Comparison of ENCODE assay signal across 1 cellular context in the genomic region with DNA sequence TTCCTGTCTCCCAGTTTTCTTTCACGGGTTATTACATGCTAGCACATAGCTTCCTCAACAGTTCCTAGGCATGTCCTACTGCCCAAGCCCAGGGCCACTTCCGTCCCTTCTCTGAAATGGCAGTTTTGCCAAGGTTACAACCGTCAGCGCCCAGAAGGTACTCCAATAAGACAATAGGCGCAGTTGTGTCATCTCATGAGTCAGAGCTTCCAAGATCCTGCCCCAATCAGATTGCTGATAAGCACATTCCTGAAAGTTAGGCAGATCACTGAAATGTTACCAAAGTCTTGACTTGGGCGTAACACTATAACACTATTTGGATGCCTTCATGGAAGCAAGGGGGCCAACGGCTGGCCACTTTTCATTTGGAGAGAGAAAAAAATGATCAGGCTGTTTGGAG.
TF ChIP-seq lines count a peak whose summit lies in the region.

No MANE protein-coding gene starts in this region.

TF ChIP-seq in HepG2, 621 proteins besides CTCF, POLR2A, EP300 and RAD21:
- TF ChIP-seq HNRNPH1 (optimal IDR thresholded peaks at IDR 0.05; ENCODE audit: low read depth, low read length) (no peak), FOSL2 (CRISPR knock-in tag; IDR thresholded peaks at IDR 0.05) (peak; percentile 32; the same call in 1 of the 2 replicates), XBP1 (CRISPR knock-in tag; IDR thresholded peaks at IDR 0.05) (no peak), ZSCAN22 (CRISPR knock-in tag; IDR thresholded peaks at IDR 0.05) (no peak), ZNF432 (CRISPR knock-in tag; IDR thresholded peaks at IDR 0.05; ENCODE audit: borderline replicate concordance) (no peak)
